In genomic region chr12:53798575-53798974, GRCh38 we compare ENCODE assay signal across 18 cellular contexts. TPM values are rescaled to one million over a fixed set of nuclear protein-coding genes. Genes with fewer than 3 reads are reported as not detected.
DNase-seq lines count a peak whose midpoint lies in the region; ATAC-seq and TF ChIP-seq lines count a peak whose summit lies in the region.
"Had no signal": no experiment of that assay in that cellular context is flagged by ENCODE, and none has a peak within 500 bp of the region (broad histone marks: within the 10 kb centered on the region; RNA-seq: fewer than 3 reads in every experiment).

No MANE protein-coding gene starts in this region.

- intact Hi-C loops in Right ventricle myocardium superior (cut with DNase I) (no loop called here), left lung (cut with DNase I) (no loop called here)

- H3K36me3 ChIP-seq in left lung = no peaks in the 10 kb centered on the region
- H3K36me3 ChIP-seq: BE2C, cardiac muscle cell had no signal

- DNase-seq in ELR (ENCODE audit: low read depth) = peak; percentile 25
- peak; percentile 74 for DNase-seq in NB4 (ENCODE audit: low read depth)
- DNase-seq in cardiac fibroblast (ENCODE audit: low read depth in 2 of 2) = peak; percentile 18 to 61
- peak; percentile 19 for DNase-seq in myocyte (ENCODE audit: low read depth)
- DNase-seq in Right ventricle myocardium superior = no peak
- no peak for DNase-seq in left lung
- DNase-seq: activated CD4-positive, alpha-beta T cell treated with anti-CD3 and anti-CD28 coated beads, Interleukin-2, amount 50 U/mL, for 48 hours; activated gamma-delta T cell; BE2C; NCI-H2107; stimulated activated CD4-positive, alpha-beta T cell treated with anti-CD3 and anti-CD28 coated beads, Interleukin-1b, Interleukin-23, amount 100 ng/mL, for 48 hours had no signal

- peaks cover 7 to 71% of the 10 kb centered on the region in 2 donors for H3K27me3 ChIP-seq in left lung

- TF ChIP-seq CTCF in NB4 (IDR thresholded peaks at IDR 0.05; ENCODE audit: low read depth, low read length) = no peak
- TF ChIP-seq CTCF in cardiac fibroblast (IDR thresholded peaks at IDR 0.05; ENCODE audit: low read depth, low read length) = no peak
- no peak for TF ChIP-seq CTCF in left lung (IDR thresholded peaks at IDR 0.05)

- H3K4me1 ChIP-seq in left lung = no peaks in the 10 kb centered on the region
- H3K4me1 ChIP-seq: BE2C had no signal

- H3K27ac ChIP-seq in left lung = no peak overlapping the region
- H3K27ac ChIP-seq: cardiac muscle cell had no signal

- H3K4me3 ChIP-seq in NB4 (ENCODE audit: low read depth, low read length) = no peak overlapping the region
- no peak overlapping the region for H3K4me3 ChIP-seq in cardiac fibroblast (replicated peaks in 1 of 2; ENCODE audit: low read depth in 2 of 2, low read length in 2 of 2)
- H3K4me3 ChIP-seq in left lung = no peak overlapping the region
- H3K4me3 ChIP-seq: cardiac muscle cell had no signal

- no peak for ATAC-seq in Right ventricle myocardium superior (ENCODE audit: poor library complexity)
- no peak for ATAC-seq in GM21381 (IDR thresholded peaks at IDR 0.05; ENCODE audit: unreplicated experiment)
- ATAC-seq in HG03280 (IDR thresholded peaks at IDR 0.05; ENCODE audit: unreplicated experiment) = no peak
- ATAC-seq in left lung = no peak

- TF ChIP-seq POLR2A in NB4 (IDR thresholded peaks at IDR 0.05; ENCODE audit: extremely low read depth, insufficient read length) = no peak

- H3K9me3 ChIP-seq in left lung = no peaks in the 10 kb centered on the region
- H3K9me3 ChIP-seq: BE2C had no signal

RNA-seq across cellular contexts. Expression of gene CISTR, which starts 46.8 kb away (rescaled TPM):
- total RNA-seq in myocyte = not detected in 2 replicates
- not detected for polyA plus RNA-seq in myocyte (2012)
- 0.83 TPM for total RNA-seq in Right ventricle myocardium superior
- total RNA-seq in left lung = not detected
- total RNA-seq: cardiac muscle cell, endothelial cell of umbilical vein, G401, mesothelial cell of epicardium, posterior vena cava had no signal
- polyA plus RNA-seq: endothelial cell of umbilical vein had no signal

Comparison
In these comparisons a context has a peak if more than half of its experiments do, and no peak if none do; other contexts are left out.
1. DNase-seq: peak in ELR (single experiment), NB4 (single experiment), cardiac fibroblast (2 of 2) and myocyte (single experiment); none in Right ventricle myocardium superior (single experiment) and left lung (0 of 2).